In the genomic region with DNA sequence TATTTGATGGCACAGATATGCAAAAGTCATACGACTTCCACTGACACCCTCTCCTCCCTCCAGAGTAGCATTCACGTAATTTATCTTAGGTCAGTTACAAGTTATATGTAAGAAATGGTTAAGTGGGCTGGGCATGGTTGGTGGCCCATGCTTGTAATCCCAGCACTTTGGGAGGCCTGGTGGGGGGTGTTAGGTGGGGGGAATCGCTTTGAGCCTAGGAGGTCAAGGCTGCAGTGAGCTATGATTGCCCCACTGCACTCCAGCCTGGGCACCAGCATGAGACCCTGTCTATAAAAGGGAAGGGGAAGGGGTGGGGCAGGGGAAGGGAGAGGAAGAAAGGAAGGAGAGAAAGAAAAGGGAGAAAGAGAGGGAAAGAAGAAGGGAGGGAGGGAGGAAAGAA, we compare ENCODE assay signal across 11 cellular contexts.
"Had no signal": no experiment of that assay in that cellular context is flagged by ENCODE, and none has a peak within 500 bp of the region (broad histone marks: within the 10 kb centered on the region; RNA-seq: fewer than 3 reads in every experiment).

No MANE protein-coding gene starts in this region.

- ATAC-seq: stimulated activated naive CD8-positive, alpha-beta T cell treated with anti-CD3 and anti-CD28 coated beads, Interleukin-15, amount 100 ng/mL, for 72 hours had no signal

- DNase-seq: activated effector memory CD4-positive, alpha-beta T cell treated with anti-CD3 and anti-CD28 coated beads, Interleukin-2, amount 50 U/mL, for 16 hours; amniotic stem cell; effector CD4-positive, alpha-beta T cell; hippocampal formation; nephron progenitor cell; occipital lobe; stimulated activated CD4-positive, alpha-beta T cell treated with anti-CD3 and anti-CD28 coated beads, Interleukin-4, amount 100 ng/mL, for 1 hour; stimulated activated naive CD8-positive, alpha-beta T cell treated with anti-CD3 and anti-CD28 coated beads, Interleukin-15, amount 100 ng/mL, for 72 hours; SW 1271; T1000 had no signal

- H3K9me3 Mint-ChIP-seq: activated naive CD4-positive, alpha-beta T cell treated with anti-CD3 and anti-CD28 coated beads, Interleukin-2, amount 50 U/mL, for 24 hours; stimulated activated naive CD8-positive, alpha-beta T cell treated with anti-CD3 and anti-CD28 coated beads, Interleukin-15, amount 100 ng/mL, for 72 hours had no signal

- H3K36me3 Mint-ChIP-seq: activated naive CD4-positive, alpha-beta T cell treated with anti-CD3 and anti-CD28 coated beads, Interleukin-2, amount 50 U/mL, for 24 hours had no signal

- H3K27me3 Mint-ChIP-seq: activated naive CD4-positive, alpha-beta T cell treated with anti-CD3 and anti-CD28 coated beads, Interleukin-2, amount 50 U/mL, for 24 hours; stimulated activated naive CD8-positive, alpha-beta T cell treated with anti-CD3 and anti-CD28 coated beads, Interleukin-15, amount 100 ng/mL, for 72 hours had no signal

- H3K4me3 Mint-ChIP-seq: activated naive CD4-positive, alpha-beta T cell treated with anti-CD3 and anti-CD28 coated beads, Interleukin-2, amount 50 U/mL, for 24 hours; nephron progenitor cell; stimulated activated naive CD8-positive, alpha-beta T cell treated with anti-CD3 and anti-CD28 coated beads, Interleukin-15, amount 100 ng/mL, for 72 hours had no signal

- H3K27ac Mint-ChIP-seq: activated naive CD4-positive, alpha-beta T cell treated with anti-CD3 and anti-CD28 coated beads, Interleukin-2, amount 50 U/mL, for 24 hours; nephron progenitor cell had no signal
